8 cellular contexts compared by ENCODE assay signal in the genomic region with DNA sequence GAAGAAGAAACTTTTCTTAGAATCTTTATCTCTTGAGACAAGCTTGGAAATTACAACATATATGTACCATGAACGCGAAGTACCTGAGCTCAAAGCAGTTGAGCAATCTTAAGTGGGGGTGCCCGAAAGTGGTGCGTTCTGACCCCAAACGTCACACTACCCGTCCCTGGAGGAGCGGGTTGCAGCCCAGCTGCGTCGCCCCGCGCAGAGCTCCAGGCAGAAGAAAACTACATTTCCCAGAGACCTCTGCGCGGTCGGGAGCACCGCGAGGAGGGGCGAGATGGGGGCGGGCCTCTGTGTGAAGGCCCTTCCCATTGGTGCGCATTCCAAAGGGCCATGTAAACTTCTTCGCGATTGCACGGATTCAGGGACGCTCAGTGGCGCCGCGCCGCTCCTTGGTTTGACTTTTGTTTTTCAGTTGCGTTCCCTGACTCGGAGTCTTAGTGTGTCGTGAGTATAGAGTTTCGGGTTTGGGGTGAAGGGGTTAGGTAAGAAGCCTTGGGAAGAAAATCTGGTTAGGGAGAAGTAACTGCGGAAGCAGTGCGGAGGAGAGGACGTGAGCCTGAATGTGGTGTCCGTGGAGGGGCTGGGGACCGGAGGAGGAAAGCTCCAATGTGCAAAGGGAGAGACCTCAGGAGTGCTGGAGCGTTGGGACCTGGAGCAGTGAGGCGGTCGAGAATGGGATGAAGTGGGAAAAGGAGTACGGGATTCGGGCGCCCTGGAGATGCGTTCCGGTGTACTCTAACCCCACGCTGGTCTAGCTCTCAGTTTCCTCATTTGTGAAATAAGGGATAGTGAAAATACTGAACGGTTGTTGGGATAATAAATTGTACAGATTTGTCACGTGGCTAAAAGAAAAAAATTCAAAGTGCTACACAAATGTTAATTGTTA. TPM values are rescaled to one million over a fixed set of nuclear protein-coding genes. Genes with fewer than 3 reads are reported as not detected.
A peak's percentile ranks its signal among the peaks of the same experiment; 100 is the strongest.
DNase-seq lines count a peak whose midpoint lies in the region; ATAC-seq lines count a peak whose summit lies in the region.

CCDC77 (plus strand) TSS at position 410 of the 892 bp plus-strand sequence. CDS start 7,740 bp downstream, outside the sequence.

- peak; percentile 97 for DNase-seq in AG08396 (ENCODE audit: low spot score)
- peak; percentile 76 for DNase-seq in GM19240 (ENCODE audit: insufficient read length, low spot score)
- peak; percentile 89 to 92 for DNase-seq in activated CD4-positive, alpha-beta T cell treated with anti-CD3 and anti-CD28 coated beads for 4 hours
- peak; percentile 80 to 90 (median 86) for DNase-seq in effector memory CD4-positive, alpha-beta T cell
- peak; percentile 96 for DNase-seq in mesenteric fat pad (ENCODE audit: low spot score)
- DNase-seq in stimulated activated CD8-positive, alpha-beta memory T cell treated with anti-CD3 and anti-CD28 coated beads, Interleukin-2, amount 100 ng/mL, for 1 hour (ENCODE audit: low read depth in 2 of 2), result peak; percentile 82 to 84
- no peak for DNase-seq in NCI-H2081 (lab: John Stamatoyannopoulos, UW)

- H3K27me3 ChIP-seq in effector memory CD4-positive, alpha-beta T cell (replicated peaks; ENCODE audit: control insufficient read depth, insufficient read depth, low read length, poor library complexity, severe bottlenecking), result no peaks in the 10 kb centered on the region

- H3K27ac ChIP-seq in effector memory CD4-positive, alpha-beta T cell (ENCODE audit: insufficient read depth, low read length, poor library complexity, severe bottlenecking), result peak within 1 kb of the TSS; percentile 55

- no peaks in the 10 kb centered on the region for H3K9me3 ChIP-seq in effector memory CD4-positive, alpha-beta T cell (ENCODE audit: control insufficient read depth, low read length)

- H3K36me3 ChIP-seq in effector memory CD4-positive, alpha-beta T cell (ENCODE audit: control insufficient read depth, insufficient read depth, low read length), result no peaks in the 10 kb centered on the region

- ATAC-seq in HG03460 (IDR thresholded peaks at IDR 0.05; ENCODE audit: unreplicated experiment), result peak; percentile 97

- H3K4me1 ChIP-seq in effector memory CD4-positive, alpha-beta T cell (ENCODE audit: control insufficient read depth, insufficient read depth, low read length, poor library complexity, severe bottlenecking), result peaks cover 3% of the 10 kb centered on the region

- peak within 1 kb of the TSS; percentile 90 for H3K4me3 ChIP-seq in effector memory CD4-positive, alpha-beta T cell (ENCODE audit: insufficient read depth, low read depth, low read length, poor library complexity, severe bottlenecking)

RNA-seq across cellular contexts. Expression of gene CCDC77, which starts in this region (rescaled TPM):
- total RNA-seq in mesenteric fat pad, result 7.9 TPM

Comparison
In these comparisons a context has a peak if more than half of its experiments do, and no peak if none do; other contexts are left out.
1. DNase-seq: peak in AG08396 (single experiment), GM19240 (single experiment), activated CD4-positive, alpha-beta T cell treated with anti-CD3 and anti-CD28 coated beads for 4 hours (2 of 2), effector memory CD4-positive, alpha-beta T cell (3 of 3), mesenteric fat pad (single experiment) and stimulated activated CD8-positive, alpha-beta memory T cell treated with anti-CD3 and anti-CD28 coated beads, Interleukin-2, amount 100 ng/mL, for 1 hour (2 of 2); none in NCI-H2081 (0 of 2).